18 cellular contexts compared by ENCODE assay signal in the genomic region with DNA sequence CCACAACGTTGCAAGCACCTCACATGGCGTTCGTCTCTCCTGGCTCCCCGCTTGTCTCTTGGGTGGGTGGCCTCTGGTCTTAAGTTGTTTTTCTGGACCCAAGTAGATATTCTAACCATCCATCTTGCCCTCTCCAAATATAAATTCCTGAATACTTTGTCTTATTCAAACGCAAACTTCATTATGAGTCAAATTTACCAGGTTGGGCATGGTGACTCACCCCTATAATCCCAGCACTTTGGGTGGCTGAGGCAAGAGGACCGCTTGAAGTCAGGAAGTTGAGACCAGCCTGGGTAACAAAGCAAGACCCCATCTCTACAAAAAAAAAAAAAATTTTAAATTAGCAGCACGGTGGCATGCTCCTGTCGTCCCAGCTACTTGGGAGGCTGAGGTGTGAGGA. TPM values are rescaled to one million over a fixed set of nuclear protein-coding genes. Genes with fewer than 3 reads are reported as not detected.
DNase-seq lines count a peak whose midpoint lies in the region; ATAC-seq and TF ChIP-seq lines count a peak whose summit lies in the region.
"Had no signal": no experiment of that assay in that cellular context is flagged by ENCODE, and none has a peak within 500 bp of the region (broad histone marks: within the 10 kb centered on the region; RNA-seq: fewer than 3 reads in every experiment).

No MANE protein-coding gene starts in this region.

- H3K4me1 ChIP-seq in RWPE2 (ENCODE audit: insufficient read depth, poor library complexity, severe bottlenecking) (no peaks in the 10 kb centered on the region), body of pancreas (peaks cover 13% of the 10 kb centered on the region)

- POLR2A ChIA-PET in activated CD4-positive, alpha-beta memory T cell treated with anti-CD3 and anti-CD28 coated beads for 36 hours (lab: Charles Lee), result no interaction called here
- POLR2A ChIA-PET in activated CD4-positive, alpha-beta memory T cell treated with anti-CD3 and anti-CD28 coated beads, Interleukin-2, amount 10 ng/mL, durations not matched to agents 7 days and 5 days (lab: Charles Lee), result no interaction called here

- peak; percentile 21 for DNase-seq in activated CD4-positive, alpha-beta memory T cell treated with anti-CD3 and anti-CD28 coated beads for 36 hours
- no peak for DNase-seq in activated CD4-positive, alpha-beta memory T cell treated with anti-CD3 and anti-CD28 coated beads, Interleukin-2, amount 10 ng/mL, durations not matched to agents 7 days and 5 days
- DNase-seq in A172 (ENCODE audit: low spot score), result peak; percentile 16
- DNase-seq in M059J (ENCODE audit: low read depth), result peak; percentile 28
- DNase-seq in RWPE2 (ENCODE audit: low spot score), result no peak
- no peak for DNase-seq in body of pancreas
- DNase-seq: 8988T; BE2C; C1 segment of cervical spinal cord; Caco-2; CD4-positive, CD25-positive, alpha-beta regulatory T cell; GM23248; HFFc6 had no signal

- peaks cover 9% of the 10 kb centered on the region for H3K27me3 Mint-ChIP-seq in activated CD4-positive, alpha-beta memory T cell treated with anti-CD3 and anti-CD28 coated beads for 36 hours
- H3K27me3 Mint-ChIP-seq in activated CD4-positive, alpha-beta memory T cell treated with anti-CD3 and anti-CD28 coated beads, Interleukin-2, amount 10 ng/mL, durations not matched to agents 7 days and 5 days, result peaks cover 48% of the 10 kb centered on the region

- H3K9me3 ChIP-seq in RWPE2 (ENCODE audit: severe bottlenecking) (no peaks in the 10 kb centered on the region), body of pancreas (no peaks in the 10 kb centered on the region)
- H3K9me3 ChIP-seq: BE2C, Caco-2, HAP-1 had no signal

- CTCF ChIA-PET in activated CD4-positive, alpha-beta memory T cell treated with anti-CD3 and anti-CD28 coated beads for 36 hours (lab: Charles Lee), result interaction anchor here (1.2 kb wide), 1 partner anchor 18 kb away, joined by 3 read pairs; no protein-coding TSS in a partner anchor
- CTCF ChIA-PET in activated CD4-positive, alpha-beta memory T cell treated with anti-CD3 and anti-CD28 coated beads, Interleukin-2, amount 10 ng/mL, durations not matched to agents 7 days and 5 days (lab: Charles Lee), result no interaction called here

- no peak overlapping the region for H3K4me3 ChIP-seq in RWPE2 (ENCODE audit: severe bottlenecking)
- H3K4me3 ChIP-seq in body of pancreas, result no peak overlapping the region
- H3K4me3 ChIP-seq: GM23248, HAP-1 had no signal

- intact Hi-C loops in activated CD4-positive, alpha-beta memory T cell treated with anti-CD3 and anti-CD28 coated beads for 36 hours (cut with micrococcal nuclease), result no loop called here
- intact Hi-C loops in body of pancreas (cut with DNase I), result loop anchor here (5.0 kb wide), 1 partner anchor 65 kb away; no protein-coding TSS in a partner anchor

- H3K36me3 Mint-ChIP-seq in activated CD4-positive, alpha-beta memory T cell treated with anti-CD3 and anti-CD28 coated beads for 36 hours, result no peaks in the 10 kb centered on the region
- no peaks in the 10 kb centered on the region for H3K36me3 Mint-ChIP-seq in activated CD4-positive, alpha-beta memory T cell treated with anti-CD3 and anti-CD28 coated beads, Interleukin-2, amount 10 ng/mL, durations not matched to agents 7 days and 5 days (ENCODE audit: low read depth)
- H3K36me3 Mint-ChIP-seq: CD4-positive, CD25-positive, alpha-beta regulatory T cell had no signal

- TF ChIP-seq POLR2A in body of pancreas (IDR thresholded peaks at IDR 0.05), result no peak

- ATAC-seq in RWPE2 (ENCODE audit: low read depth) (0 out of 3 replicates have a peak, but pooled peaks have one; percentile 26), GM19467 (IDR thresholded peaks at IDR 0.05; ENCODE audit: unreplicated experiment) (no peak), HG03565 (IDR thresholded peaks at IDR 0.05; ENCODE audit: unreplicated experiment) (no peak), body of pancreas (no peak)
- ATAC-seq: HepG2 had no signal

- no peaks in the 10 kb centered on the region for H3K27me3 ChIP-seq in RWPE2 (ENCODE audit: insufficient read depth, poor library complexity, severe bottlenecking)
- no peaks in the 10 kb centered on the region for H3K27me3 ChIP-seq in body of pancreas
- H3K27me3 ChIP-seq: BE2C had no signal

- no peak overlapping the region for H3K27ac Mint-ChIP-seq in activated CD4-positive, alpha-beta memory T cell treated with anti-CD3 and anti-CD28 coated beads for 36 hours
- H3K27ac Mint-ChIP-seq in activated CD4-positive, alpha-beta memory T cell treated with anti-CD3 and anti-CD28 coated beads, Interleukin-2, amount 10 ng/mL, durations not matched to agents 7 days and 5 days, result no peak overlapping the region
- H3K27ac Mint-ChIP-seq: HFFc6 had no signal

- no peak overlapping the region for H3K4me3 Mint-ChIP-seq in activated CD4-positive, alpha-beta memory T cell treated with anti-CD3 and anti-CD28 coated beads for 36 hours
- H3K4me3 Mint-ChIP-seq in activated CD4-positive, alpha-beta memory T cell treated with anti-CD3 and anti-CD28 coated beads, Interleukin-2, amount 10 ng/mL, durations not matched to agents 7 days and 5 days, result no peak overlapping the region
- H3K4me3 Mint-ChIP-seq: CD4-positive, CD25-positive, alpha-beta regulatory T cell; HFFc6; IgD-negative memory B cell had no signal

- H3K27ac ChIP-seq in RWPE2 (ENCODE audit: poor library complexity, severe bottlenecking), result no peak overlapping the region
- H3K27ac ChIP-seq in body of pancreas, result no peak overlapping the region
- H3K27ac ChIP-seq: GM23248 had no signal

- H3K4me1 Mint-ChIP-seq in activated CD4-positive, alpha-beta memory T cell treated with anti-CD3 and anti-CD28 coated beads for 36 hours (ENCODE audit: low read depth), result peaks cover 12% of the 10 kb centered on the region
- H3K4me1 Mint-ChIP-seq in activated CD4-positive, alpha-beta memory T cell treated with anti-CD3 and anti-CD28 coated beads, Interleukin-2, amount 10 ng/mL, durations not matched to agents 7 days and 5 days, result peaks cover 23% of the 10 kb centered on the region

- TF ChIP-seq CTCF in RWPE2 (IDR thresholded peaks at IDR 0.05; ENCODE audit: poor library complexity, severe bottlenecking), result no peak
- no peak for TF ChIP-seq CTCF in body of pancreas (IDR thresholded peaks at IDR 0.05)

- WGBS in body of pancreas, 2 donors, result 76 to 81% methylated on average over 8 of the region's 8 CpGs

- H3K9me3 Mint-ChIP-seq in activated CD4-positive, alpha-beta memory T cell treated with anti-CD3 and anti-CD28 coated beads for 36 hours, result no peaks in the 10 kb centered on the region
- H3K9me3 Mint-ChIP-seq in activated CD4-positive, alpha-beta memory T cell treated with anti-CD3 and anti-CD28 coated beads, Interleukin-2, amount 10 ng/mL, durations not matched to agents 7 days and 5 days, result no peaks in the 10 kb centered on the region
- H3K9me3 Mint-ChIP-seq: HFFc6 had no signal

- H3K36me3 ChIP-seq in RWPE2 (ENCODE audit: low read depth) (no peaks in the 10 kb centered on the region), body of pancreas (replicated peaks in 1 of 2; ENCODE audit: insufficient read depth in 1 of 2, low read depth in 2 of 2) (no peaks in the 10 kb centered on the region)
- H3K36me3 ChIP-seq: BE2C, HAP-1 had no signal

RNA-seq across cellular contexts. Expression of a gene that starts 5.1 kb away (rescaled TPM):
- total RNA-seq in activated CD4-positive, alpha-beta memory T cell treated with anti-CD3 and anti-CD28 coated beads for 36 hours, result 10 to 100 TPM; 24.6 to 30.3 TPM
- 10 to 100 TPM; 66.2 to 70.8 TPM for total RNA-seq in activated CD4-positive, alpha-beta memory T cell treated with anti-CD3 and anti-CD28 coated beads, Interleukin-2, amount 10 ng/mL, durations not matched to agents 7 days and 5 days
- 0.43 and 0.57 TPM in 2 replicates for total RNA-seq in A172 (2014; rRNA removed; shearing (Covaris generic))
- total RNA-seq in M059J (2014; rRNA removed; shearing (Covaris generic)), result 0.02 TPM in 1 of 2 replicates, not detected in the other
- total RNA-seq in body of pancreas, result 1 to 10 TPM; 1.6 to 3.3 TPM
- total RNA-seq: GM23248, HepG2, HFFc6 had no signal

Comparison
In these comparisons a context has a peak if more than half of its experiments do, and no peak if none do; other contexts are left out.
1. DNase-seq: peak in activated CD4-positive, alpha-beta memory T cell treated with anti-CD3 and anti-CD28 coated beads for 36 hours (single experiment), A172 (single experiment) and M059J (single experiment); none in activated CD4-positive, alpha-beta memory T cell treated with anti-CD3 and anti-CD28 coated beads, Interleukin-2, amount 10 ng/mL, durations not matched to agents 7 days and 5 days (single experiment), RWPE2 (single experiment) and body of pancreas (0 of 4).
2. RNA of a gene that starts 5.1 kb away (total RNA-seq): 66.2 to 70.8 TPM in activated CD4-positive, alpha-beta memory T cell treated with anti-CD3 and anti-CD28 coated beads, Interleukin-2, amount 10 ng/mL, durations not matched to agents 7 days and 5 days and 24.6 to 30.3 TPM in activated CD4-positive, alpha-beta memory T cell treated with anti-CD3 and anti-CD28 coated beads for 36 hours; 1.6 to 3.3 TPM in body of pancreas, 0.43 to 0.57 TPM in A172 and 0.02 TPM in M059J; every median in the first group is over 4 times any median in the second.